ENCODE assay signal across 8 cellular contexts in genomic region chr11:64489831-64490441, GRCh38.
DNase-seq lines count a peak whose midpoint lies in the region; ATAC-seq, FAIRE-seq and TF ChIP-seq lines count a peak whose summit lies in the region.

No MANE protein-coding gene starts in this region.

- DNase-seq in DND-41 (peak; percentile 37), Kasumi-1 (lab: John Stamatoyannopoulos, UW) (peak; percentile 62 to 67), T-cell (peak in 29 of 34 experiments; percentile 5 to 47 (median 16)), GM12878 (ENCODE audit: low read depth, low spot score) (no peak), inferior parietal cortex (ENCODE audit: extremely low spot score) (peak; percentile 59), NCI-H1436 treated with DMSO at 0.1 percent for 48 hours (lab: John Stamatoyannopoulos, UW) (no peak)
- DNase-seq in stimulated activated CD4-positive, alpha-beta T cell treated with anti-CD3 and anti-CD28 coated beads, Interleukin-1b, Interleukin-23, amount 100 ng/mL, for 4 hours (ENCODE audit: low read depth in 2 of 2), result peak; percentile 14 to 38

- H3K9me3 Mint-ChIP-seq in T-cell, result no peaks in the 10 kb centered on the region

- POLR2A ChIA-PET in T-cell (lab: Charles Lee) (no interaction called here), GM12878 (lab: Charles Lee) (interaction anchor here (0.6 kb wide), 1 partner anchor 153 kb away, joined by 3 read pairs; no protein-coding TSS in a partner anchor)

- no peak overlapping the region for H3K27ac ChIP-seq in DND-41 (ENCODE audit: low read length)
- H3K27ac ChIP-seq in GM12878 (ENCODE audit: control insufficient read depth, insufficient read depth), result no peak overlapping the region

- H3K36me3 Mint-ChIP-seq in T-cell, result no peaks in the 10 kb centered on the region

- no peak for TF ChIP-seq POLR2A in GM12878 (IDR thresholded peaks at IDR 0.05; ENCODE audit: low read depth, low read length)

- H3K4me2 ChIP-seq in DND-41 (ENCODE audit: insufficient read depth, low read length) (no peak overlapping the region), GM12878 (ENCODE audit: control insufficient read depth, insufficient read depth) (no peak overlapping the region)

- no peak overlapping the region for H3K27ac Mint-ChIP-seq in T-cell

- no peaks in the 10 kb centered on the region for H3K79me2 ChIP-seq in DND-41 (ENCODE audit: insufficient read depth, low read length)
- H3K79me2 ChIP-seq in GM12878 (ENCODE audit: control insufficient read depth, insufficient read depth, low read length), result no peaks in the 10 kb centered on the region

- H3K9me3 ChIP-seq in DND-41 (ENCODE audit: insufficient read depth, low read length, severe bottlenecking) (no peaks in the 10 kb centered on the region), GM12878 (replicated peaks; ENCODE audit: control insufficient read depth, insufficient read depth, low read length) (no peaks in the 10 kb centered on the region)

- H3K36me3 ChIP-seq in DND-41 (ENCODE audit: insufficient read depth, low read length), result no peaks in the 10 kb centered on the region
- H3K36me3 ChIP-seq in GM12878 (ENCODE audit: control insufficient read depth in 2 of 2, insufficient read depth in 2 of 2, low read length in 1 of 2), result no peaks in the 10 kb centered on the region

- H2AFZ ChIP-seq in DND-41 (ENCODE audit: low read depth, low read length) (no peak overlapping the region), GM12878 (ENCODE audit: control insufficient read depth, low read depth, low read length) (no peak overlapping the region)

- RAD21 ChIA-PET in GM12878 (lab: Charles Lee; ENCODE audit: unreplicated experiment), result no interaction called here

- CTCF ChIA-PET in T-cell (lab: Charles Lee) (no interaction called here), GM12878 (lab: Yijun Ruan, JAX) (interaction anchor here (0.9 to 6.9 kb wide), 6 partner anchors 9 to 199 kb away, joined by 3 to 45 read pairs (median 4); no protein-coding TSS in a partner anchor)

- SMC1A ChIA-PET in GM12878 (lab: Charles Lee; ENCODE audit: uncharacterized antibody, unreplicated experiment), result interaction anchor here (0.9 to 1.6 kb wide), 3 partner anchors 44 to 161 kb away, joined by 3 to 4 read pairs (median 3); no protein-coding TSS in a partner anchor

- no peaks in the 10 kb centered on the region for H3K4me1 ChIP-seq in DND-41 (ENCODE audit: insufficient read depth, low read length)
- peaks cover 3% of the 10 kb centered on the region; the same call in 1 of the 2 replicates for H3K4me1 ChIP-seq in GM12878 (ENCODE audit: control insufficient read depth, insufficient read depth, low read length)

- 0 out of 2 replicates have a peak, but pooled peaks cover 3% of the 10 kb centered on the region for H4K20me1 ChIP-seq in DND-41 (ENCODE audit: insufficient read depth, low read length)
- no peaks in the 10 kb centered on the region for H4K20me1 ChIP-seq in GM12878 (ENCODE audit: control insufficient read depth, insufficient read depth)

- WGBS in GM12878 (ENCODE audit: insufficient coverage, insufficient replicate concordance, low lambda C conversion rate, missing lambda C conversion rate), result 10% methylated on average over 26 of the region's 26 CpGs

- TF ChIP-seq RAD21 in GM12878 (IDR thresholded peaks at IDR 0.05; ENCODE audit: insufficient read depth, low read depth, low read length), result peak; percentile 36

- H3K4me1 Mint-ChIP-seq in T-cell, result peaks cover 11 to 18% (median 14%) of the 10 kb centered on the region in 3 donors

- no peak for TF ChIP-seq EP300 in GM12878 (IDR thresholded peaks at IDR 0.05; ENCODE audit: borderline replicate concordance in 1 of 2, control insufficient read depth in 1 of 2, low read depth in 2 of 2, low read length in 2 of 2)

- ATAC-seq in DND-41 (ENCODE audit: insufficient read depth, low read depth) (peak; percentile 70), T-cell (replicated peaks in 1 of 4) (peak in 3 of 4 experiments; percentile 40 to 58 (median 58)), GM12878 (peak; percentile 79), GM19397 (IDR thresholded peaks at IDR 0.05; ENCODE audit: unreplicated experiment) (no peak)

- no TSS peak for BruUV-seq in GM12878 (replicated peaks; lab: Mats Ljungman, UMichigan)

- in situ Hi-C loops in GM12878 (cut with MboI), result no loop called here

- H3K4me3 Mint-ChIP-seq in T-cell, result no peak overlapping the region

- peaks cover 36 to 54% of the 10 kb centered on the region in 2 donors for H3K27me3 Mint-ChIP-seq in T-cell

- no peak for FAIRE-seq in GM12878 (lab: Jason Lieb, UNC)

- TF ChIP-seq CTCF in DND-41 (IDR thresholded peaks at IDR 0.05; ENCODE audit: borderline replicate concordance, extremely low read depth, low read length, poor library complexity, severe bottlenecking) (peak; percentile 75), GM12878 (IDR thresholded peaks at IDR 0.05 in 2 of 3, conservative IDR thresholded peaks at IDR 0.05 in 1 of 3; ENCODE audit: control insufficient read depth in 2 of 3, extremely low read depth in 1 of 3, insufficient read depth in 1 of 3, low read depth in 3 of 3, low read length in 3 of 3) (peak; percentile 55 to 74 (median 61))

- intact Hi-C loops in GM12878 (cut with micrococcal nuclease; ENCODE audit: unreplicated experiment), result loop anchor here (5.0 kb wide), 1 partner anchor 162 kb away; no protein-coding TSS in a partner anchor

- H3K4me3 ChIP-seq in DND-41 (ENCODE audit: low read depth in 1 of 2, low read length in 2 of 2), result no peak overlapping the region
- no peak overlapping the region for H3K4me3 ChIP-seq in GM12878

- H3K27me3 ChIP-seq in DND-41 (ENCODE audit: insufficient read depth, low read length, poor library complexity) (peaks cover 38% of the 10 kb centered on the region), GM12878 (replicated peaks in 1 of 2; ENCODE audit: control insufficient read depth in 2 of 2, insufficient read depth in 2 of 2, low read length in 1 of 2) (peaks cover 0 to 7% of the 10 kb centered on the region in 2 experiments; a peak in 3 of 4 replicates)

- no peak overlapping the region for H3K9ac ChIP-seq in DND-41 (ENCODE audit: low read depth, low read length)
- no peak overlapping the region for H3K9ac ChIP-seq in GM12878 (ENCODE audit: control insufficient read depth, insufficient read depth, low read length)

TF ChIP-seq in GM12878, 131 proteins besides CTCF, POLR2A, EP300 and RAD21 (continues in another document):
- no peak for TF ChIP-seq JUND (IDR thresholded peaks at IDR 0.05; ENCODE audit: low read depth, low read length)
- no peak for TF ChIP-seq ASH2L (IDR thresholded peaks at IDR 0.05; ENCODE audit: borderline replicate concordance, low read depth)
- TF ChIP-seq BMI1 (IDR thresholded peaks at IDR 0.05; ENCODE audit: borderline replicate concordance), result peak; percentile 69
- no peak for TF ChIP-seq E2F8 (IDR thresholded peaks at IDR 0.05; ENCODE audit: low read depth, partially characterized antibody)
- TF ChIP-seq NR2C1 (IDR thresholded peaks at IDR 0.05), result no peak
- peak; percentile 38 for TF ChIP-seq SMC3 (IDR thresholded peaks at IDR 0.05; ENCODE audit: borderline replicate concordance, low read length)
- no peak for TF ChIP-seq PRDM15 (CRISPR knock-in tag; IDR thresholded peaks at IDR 0.05)
- no peak for TF ChIP-seq POLR2AphosphoS2 (IDR thresholded peaks at IDR 0.05; ENCODE audit: low read depth, low read length)

Comparison
In these comparisons a context has a peak if more than half of its experiments do, and no peak if none do; other contexts are left out.
1. DNase-seq: peak in DND-41 (single experiment), Kasumi-1 (2 of 2), T-cell (29 of 34), inferior parietal cortex (single experiment) and stimulated activated CD4-positive, alpha-beta T cell treated with anti-CD3 and anti-CD28 coated beads, Interleukin-1b, Interleukin-23, amount 100 ng/mL, for 4 hours (2 of 2); none in GM12878 (single experiment) and NCI-H1436 treated with DMSO at 0.1 percent for 48 hours (single experiment).